17 cellular contexts compared by ENCODE assay signal in the genomic region with DNA sequence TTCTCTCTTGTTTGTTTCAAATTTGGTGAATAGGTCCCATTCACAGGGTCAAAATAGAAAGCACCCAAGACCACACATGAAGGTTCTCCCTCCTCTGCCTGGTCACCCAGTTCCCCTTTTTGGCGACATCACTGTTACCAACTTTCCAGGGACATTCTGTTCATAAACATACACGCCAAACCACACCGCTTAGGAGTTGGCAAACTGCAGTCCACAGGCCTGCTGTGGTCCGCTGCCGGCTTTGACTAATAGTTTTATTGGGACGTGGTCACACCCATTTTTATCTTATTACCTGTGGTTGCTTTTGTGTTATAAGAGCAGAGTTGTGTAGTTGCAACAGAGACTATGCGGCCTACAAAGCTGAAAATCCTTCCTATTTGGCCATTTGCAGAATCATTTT. TPM values are rescaled to one million over a fixed set of nuclear protein-coding genes. Genes with fewer than 3 reads are reported as not detected.
DNase-seq lines count a peak whose midpoint lies in the region; ATAC-seq, FAIRE-seq and TF ChIP-seq lines count a peak whose summit lies in the region.
"Had no signal": no experiment of that assay in that cellular context is flagged by ENCODE, and none has a peak within 500 bp of the region (broad histone marks: within the 10 kb centered on the region; RNA-seq: fewer than 3 reads in every experiment).

No MANE protein-coding gene starts in this region.

- no peaks in the 10 kb centered on the region for H3K9me3 Mint-ChIP-seq in stimulated activated memory B cell treated with anti-CD40 and anti-IgM and Interleukin-4, amounts not matched to agents 10 μg/mL and 1 μg/mL and 100 μg/mL, for 72 hours
- H3K9me3 Mint-ChIP-seq: activated T-cell treated with anti-CD3 and anti-CD28 coated beads, Interleukin-2, amount 50 U/mL, for 4 hours; stimulated activated naive CD8-positive, alpha-beta T cell treated with anti-CD3 and anti-CD28 coated beads, Interleukin-15, Interleukin-2, amounts not matched to agents 100 ng/mL and 50 ng/mL, for 24 hours had no signal

- H3K27ac ChIP-seq in keratinocyte (ENCODE audit: control insufficient read depth, insufficient read depth, low read length), result no peak overlapping the region
- H3K27ac ChIP-seq in uterus, result no peak overlapping the region
- H3K27ac ChIP-seq: esophagus muscularis mucosa had no signal

- H3K4me3 ChIP-seq in keratinocyte (ENCODE audit: control insufficient read depth in 2 of 3, extremely low read depth in 1 of 3, insufficient read depth in 2 of 3, low read depth in 1 of 3, low read length in 3 of 3) (no peak overlapping the region), uterus (no peak overlapping the region)
- H3K4me3 ChIP-seq: esophagus muscularis mucosa had no signal

- no peaks in the 10 kb centered on the region for H4K20me1 ChIP-seq in keratinocyte (ENCODE audit: control insufficient read depth, extremely low read depth, insufficient read depth, low read length)

- H3K27me3 ChIP-seq in keratinocyte (ENCODE audit: control insufficient read depth, extremely low read depth, insufficient read depth, low read length), result no peaks in the 10 kb centered on the region
- no peaks in the 10 kb centered on the region for H3K27me3 ChIP-seq in uterus
- H3K27me3 ChIP-seq: esophagus muscularis mucosa had no signal

- H3K4me3 Mint-ChIP-seq in stimulated activated memory B cell treated with anti-CD40 and anti-IgM and Interleukin-4, amounts not matched to agents 10 μg/mL and 1 μg/mL and 100 μg/mL, for 72 hours, result no peak overlapping the region
- H3K4me3 Mint-ChIP-seq: activated T-cell treated with anti-CD3 and anti-CD28 coated beads, Interleukin-2, amount 50 U/mL, for 4 hours; B cell; stimulated activated naive CD8-positive, alpha-beta T cell treated with anti-CD3 and anti-CD28 coated beads, Interleukin-15, Interleukin-2, amounts not matched to agents 100 ng/mL and 50 ng/mL, for 24 hours had no signal

- intact Hi-C loops in uterus (cut with DNase I; ENCODE audit: low total_unique reads), result no loop called here

- TF ChIP-seq CTCF in keratinocyte (optimal IDR thresholded peaks at IDR 0.05 in 1 of 3, IDR thresholded peaks at IDR 0.05 in 1 of 3, conservative IDR thresholded peaks at IDR 0.05 in 1 of 3; ENCODE audit: extremely low read depth in 1 of 3, insufficient read depth in 2 of 3, low read length in 3 of 3), result no peak
- TF ChIP-seq CTCF in uterus (IDR thresholded peaks at IDR 0.05), result no peak

- H3K4me1 Mint-ChIP-seq in stimulated activated memory B cell treated with anti-CD40 and anti-IgM and Interleukin-4, amounts not matched to agents 10 μg/mL and 1 μg/mL and 100 μg/mL, for 72 hours, result peaks cover 11% of the 10 kb centered on the region

- dilution Hi-C loops in keratinocyte (cut with MboI; ENCODE audit: extremely low pct_ligation_motif_present, low sequenced_read_pairs), result no loop called here

- no peaks in the 10 kb centered on the region for H3K9me3 ChIP-seq in keratinocyte (ENCODE audit: control insufficient read depth, low read depth, low read length)
- H3K9me3 ChIP-seq in uterus, result no peaks in the 10 kb centered on the region
- H3K9me3 ChIP-seq: esophagus muscularis mucosa had no signal

- no peak for ATAC-seq in stimulated activated memory B cell treated with anti-CD40 and anti-IgM and Interleukin-4, amounts not matched to agents 10 μg/mL and 1 μg/mL and 100 μg/mL, for 72 hours
- ATAC-seq in HG03460 (IDR thresholded peaks at IDR 0.05; ENCODE audit: unreplicated experiment), result no peak
- ATAC-seq: activated T-cell treated with anti-CD3 and anti-CD28 coated beads, Interleukin-2, amount 50 U/mL, for 4 hours; HCT116 had no signal

- FAIRE-seq in keratinocyte (lab: Jason Lieb, UNC) (peak; percentile 59), GM19239 (lab: Jason Lieb, UNC) (no peak)

- H3K27ac Mint-ChIP-seq in stimulated activated memory B cell treated with anti-CD40 and anti-IgM and Interleukin-4, amounts not matched to agents 10 μg/mL and 1 μg/mL and 100 μg/mL, for 72 hours, result peak overlapping the region; percentile 64
- H3K27ac Mint-ChIP-seq: B cell; stimulated activated naive CD8-positive, alpha-beta T cell treated with anti-CD3 and anti-CD28 coated beads, Interleukin-15, Interleukin-2, amounts not matched to agents 100 ng/mL and 50 ng/mL, for 24 hours had no signal

- H3K36me3 Mint-ChIP-seq in stimulated activated memory B cell treated with anti-CD40 and anti-IgM and Interleukin-4, amounts not matched to agents 10 μg/mL and 1 μg/mL and 100 μg/mL, for 72 hours, result peaks cover 26% of the 10 kb centered on the region

- no peaks in the 10 kb centered on the region for H3K9me1 ChIP-seq in keratinocyte (ENCODE audit: control insufficient read depth, extremely low read depth, insufficient read depth, low read length)

- no peak for TF ChIP-seq POLR2A in uterus (IDR thresholded peaks at IDR 0.05)

- no peak overlapping the region for H2AFZ ChIP-seq in keratinocyte (ENCODE audit: control insufficient read depth, low read length)

- DNase-seq in LHCN-M2 (ENCODE audit: low read depth), result peak; percentile 39
- peak; percentile 63 for DNase-seq in amniotic epithelial cell (ENCODE audit: low read depth)
- DNase-seq in keratinocyte (ENCODE audit: low read depth, low spot score), result no peak
- DNase-seq in GM19239 (ENCODE audit: insufficient read length, low spot score), result no peak
- no peak for DNase-seq in uterus
- no peak for DNase-seq in kidney glomerular epithelial cell (lab: John Stamatoyannopoulos, UW)
- DNase-seq: activated T-cell treated with anti-CD3 and anti-CD28 coated beads, Interleukin-2, amount 50 U/mL, for 4 hours; DMS153; MM.1S; T-helper 9 cell had no signal

- peaks cover 14% of the 10 kb centered on the region for H3K79me2 ChIP-seq in keratinocyte (ENCODE audit: control insufficient read depth, insufficient read depth, low read length)

- no peak overlapping the region for H3K9ac ChIP-seq in keratinocyte (ENCODE audit: control insufficient read depth, extremely low read depth, insufficient read depth, low read length)

- no peaks in the 10 kb centered on the region for H3K27me3 Mint-ChIP-seq in stimulated activated memory B cell treated with anti-CD40 and anti-IgM and Interleukin-4, amounts not matched to agents 10 μg/mL and 1 μg/mL and 100 μg/mL, for 72 hours
- H3K27me3 Mint-ChIP-seq: B cell; stimulated activated naive CD8-positive, alpha-beta T cell treated with anti-CD3 and anti-CD28 coated beads, Interleukin-15, Interleukin-2, amounts not matched to agents 100 ng/mL and 50 ng/mL, for 24 hours had no signal

- H3K4me2 ChIP-seq in keratinocyte (ENCODE audit: control insufficient read depth, extremely low read depth, insufficient read depth, low read depth, low read length), result no peak overlapping the region

- H3K4me1 ChIP-seq in keratinocyte (ENCODE audit: control insufficient read depth, extremely low read depth, insufficient read depth, low read length) (no peaks in the 10 kb centered on the region), uterus (no peaks in the 10 kb centered on the region)
- H3K4me1 ChIP-seq: esophagus muscularis mucosa had no signal

- H3K36me3 ChIP-seq in keratinocyte (ENCODE audit: control insufficient read depth in 2 of 2, extremely low read depth in 1 of 2, insufficient read depth in 2 of 2, low read length in 2 of 2), result peaks cover 13 to 45% of the 10 kb centered on the region in 2 experiments
- no peaks in the 10 kb centered on the region for H3K36me3 ChIP-seq in uterus
- H3K36me3 ChIP-seq: esophagus muscularis mucosa had no signal

RNA-seq across cellular contexts. Expression of gene UHRF1, which starts 24.2 kb away (rescaled TPM):
- total RNA-seq in LHCN-M2 (2014; rRNA removed), result 122 and 132 TPM in 2 replicates
- 53.5 TPM for polyA plus RNA-seq in LHCN-M2 (2012)
- polyA plus RNA-seq in keratinocyte, result 3.2 to 16.3 TPM (median 9.7 TPM) in 3 replicates
- 0.55 TPM for polyA plus RNA-seq in keratinocyte (2011; ENCODE audit: low read depth)
- polyA plus RNA-seq in keratinocyte (2011; cell fraction: cytosol; rRNA removed), result 2.9 and 4.4 TPM in 2 replicates
- 10.1 and 10.7 TPM in 2 replicates for polyA plus RNA-seq in keratinocyte (2011; cell fraction: nucleus; rRNA removed)
- 0.78 and 20.4 TPM in 2 replicates for polyA plus RNA-seq in keratinocyte (2012; ENCODE audit: low replicate concordance)
- 1.6 to 22.7 TPM (median 8.4 TPM) in 3 replicates for polyA minus RNA-seq in keratinocyte
- 10.0 TPM for polyA minus RNA-seq in keratinocyte (2011; cell fraction: cytosol; rRNA and poly(A)+ RNA removed)
- 5.3 and 5.5 TPM in 2 replicates for polyA minus RNA-seq in keratinocyte (2011; cell fraction: nucleus; rRNA and poly(A)+ RNA removed)
- 10 to 100 TPM in 1 of 4 donors, under 1 TPM in 2, not detected in 1; 0.46 to 21.8 (median 0.77) TPM for total RNA-seq in uterus

RNA-seq across cellular contexts. Expression of gene ARRDC5, which starts 30.8 kb away (rescaled TPM):
- total RNA-seq in LHCN-M2 (2014; rRNA removed), result not detected in 2 replicates
- not detected for polyA plus RNA-seq in LHCN-M2 (2012)
- polyA plus RNA-seq in keratinocyte, result not detected in 3 replicates
- polyA plus RNA-seq in keratinocyte (2011; ENCODE audit: low read depth), result not detected
- not detected in 2 replicates for polyA plus RNA-seq in keratinocyte (2011; cell fraction: cytosol; rRNA removed)
- polyA plus RNA-seq in keratinocyte (2011; cell fraction: nucleus; rRNA removed), result not detected in 2 replicates
- polyA plus RNA-seq in keratinocyte (2012; ENCODE audit: low replicate concordance), result not detected in 2 replicates
- polyA minus RNA-seq in keratinocyte, result not detected in 3 replicates
- polyA minus RNA-seq in keratinocyte (2011; cell fraction: cytosol; rRNA and poly(A)+ RNA removed), result not detected
- not detected in 2 replicates for polyA minus RNA-seq in keratinocyte (2011; cell fraction: nucleus; rRNA and poly(A)+ RNA removed)
- under 1 TPM in 2 of 4 donors, not detected in 2; 0.26 to 0.70 TPM for total RNA-seq in uterus
- polyA plus RNA-seq: liver had no signal

RNA-seq across cellular contexts. Expression of gene KDM4B, which starts 35.4 kb away (rescaled TPM):
- 15.0 and 15.8 TPM in 2 replicates for total RNA-seq in LHCN-M2 (2014; rRNA removed)
- 17.9 TPM for polyA plus RNA-seq in LHCN-M2 (2012)
- polyA plus RNA-seq in keratinocyte, result 6.0 to 8.9 TPM (median 6.2 TPM) in 3 replicates
- polyA plus RNA-seq in keratinocyte (2011; ENCODE audit: low read depth), result 4.4 TPM
- polyA plus RNA-seq in keratinocyte (2011; cell fraction: cytosol; rRNA removed), result 3.6 and 6.2 TPM in 2 replicates
- 15.4 and 21.1 TPM in 2 replicates for polyA plus RNA-seq in keratinocyte (2011; cell fraction: nucleus; rRNA removed)
- polyA plus RNA-seq in keratinocyte (2012; ENCODE audit: low replicate concordance), result 11.5 and 11.8 TPM in 2 replicates
- 17.1 to 21.4 TPM (median 19.6 TPM) in 3 replicates for polyA minus RNA-seq in keratinocyte
- 27.8 TPM for polyA minus RNA-seq in keratinocyte (2011; cell fraction: cytosol; rRNA and poly(A)+ RNA removed)
- 33.1 and 43.6 TPM in 2 replicates for polyA minus RNA-seq in keratinocyte (2011; cell fraction: nucleus; rRNA and poly(A)+ RNA removed)
- 10 to 100 TPM; 18.4 to 94.7 (median 25.6) TPM for total RNA-seq in uterus

Comparison
In these comparisons a context has a peak if more than half of its experiments do, and no peak if none do; other contexts are left out.
1. DNase-seq: peak in LHCN-M2 (single experiment) and amniotic epithelial cell (single experiment); none in keratinocyte (single experiment), GM19239 (single experiment), uterus (0 of 2) and kidney glomerular epithelial cell (single experiment).